Comparison of ENCODE assay signal across 1 cellular context in the genomic region with DNA sequence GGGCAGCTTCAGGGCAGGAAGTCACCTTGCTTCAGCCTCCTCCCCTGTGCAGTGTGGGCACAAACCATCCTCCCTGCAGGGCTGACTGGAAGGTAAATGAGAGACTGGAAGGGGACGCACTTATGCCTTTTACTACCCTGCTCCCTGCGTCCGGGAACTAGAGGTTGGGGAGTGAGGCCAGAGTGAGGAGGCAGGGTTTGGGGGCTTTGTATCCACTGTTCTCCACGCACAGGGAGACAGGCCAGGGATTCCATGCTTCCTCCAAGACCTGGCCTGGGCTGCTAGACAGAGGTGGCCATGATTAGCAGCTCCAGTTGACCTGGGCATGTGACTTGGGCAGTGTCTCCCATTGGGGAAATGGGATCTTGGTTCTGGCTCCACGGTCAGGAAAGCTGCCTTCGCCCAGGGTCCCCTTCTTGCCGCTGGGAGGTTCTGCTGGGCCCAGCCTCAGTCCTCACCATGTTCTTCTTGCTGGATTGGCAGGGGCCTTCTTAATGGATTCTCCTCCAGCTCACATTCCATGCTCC.
TF ChIP-seq lines count a peak whose summit lies in the region.

No MANE protein-coding gene starts in this region.

TF ChIP-seq in H1, 55 proteins besides CTCF, POLR2A, EP300 and RAD21:
- TF ChIP-seq JUN (IDR thresholded peaks at IDR 0.05; ENCODE audit: low read depth, low read length) (no peak), RFX5 (IDR thresholded peaks at IDR 0.05; ENCODE audit: borderline replicate concordance, low read depth, low read length) (no peak), MAX (IDR thresholded peaks at IDR 0.05) (no peak), HDAC2 (IDR thresholded peaks at IDR 0.05; ENCODE audit: borderline replicate concordance in 1 of 2, low read depth in 2 of 2, low read length in 2 of 2) (no peak), BCL11A (IDR thresholded peaks at IDR 0.05; ENCODE audit: low read depth in 2 of 2, low read length in 2 of 2) (no peak), EGR1 (IDR thresholded peaks at IDR 0.05; ENCODE audit: borderline replicate concordance, low read depth, low read length) (no peak)
